In genomic region chr13:25973085-25973484, GRCh38 we compare ENCODE assay signal across 17 cellular contexts.
A peak's percentile ranks its signal among the peaks of the same experiment; 100 is the strongest.
DNase-seq lines count a peak whose midpoint lies in the region; ATAC-seq and TF ChIP-seq lines count a peak whose summit lies in the region.
"Had no signal": no experiment of that assay in that cellular context is flagged by ENCODE, and none has a peak within 500 bp of the region (broad histone marks: within the 10 kb centered on the region; RNA-seq: fewer than 3 reads in every experiment).

No MANE protein-coding gene starts in this region.

- peak overlapping the region; percentile 72 for H3K4me3 Mint-ChIP-seq in activated naive CD8-positive, alpha-beta T cell treated with anti-CD3 and anti-CD28 coated beads, Interleukin-2, amount 10 ng/mL, durations not matched to agents 7 days and 5 days
- no peak overlapping the region for H3K4me3 Mint-ChIP-seq in activated naive CD8-positive, alpha-beta T cell treated with anti-CD3 and anti-CD28 coated beads, Interleukin-2, amount 50 U/mL, for 24 hours
- peak overlapping the region; percentile 66 to 74 for H3K4me3 Mint-ChIP-seq in stimulated activated naive CD8-positive, alpha-beta T cell treated with anti-CD3 and anti-CD28 coated beads, Interleukin-15, amount 100 ng/mL, for 72 hours
- H3K4me3 Mint-ChIP-seq in chondrocyte (ENCODE audit: unreplicated experiment): no peak overlapping the region
- H3K4me3 Mint-ChIP-seq: activated CD8-positive, alpha-beta memory T cell treated with anti-CD3 and anti-CD28 coated beads, Interleukin-2, amount 10 ng/mL, durations not matched to agents 7 days and 5 days; mesothelial cell of epicardium had no signal

- TF ChIP-seq EP300 in esophagus muscularis mucosa (IDR thresholded peaks at IDR 0.05) (no peak), suprapubic skin (IDR thresholded peaks at IDR 0.05) (no peak)

- POLR2A ChIA-PET in activated naive CD8-positive, alpha-beta T cell treated with anti-CD3 and anti-CD28 coated beads, Interleukin-2, amount 10 ng/mL, durations not matched to agents 7 days and 5 days (lab: Charles Lee): interaction anchor here (0.5 kb wide), 1 partner anchor 52 kb away, joined by 3 read pairs; no protein-coding TSS in a partner anchor

- H3K9me3 ChIP-seq in esophagus muscularis mucosa (no peaks in the 10 kb centered on the region), suprapubic skin (no peaks in the 10 kb centered on the region)
- H3K9me3 ChIP-seq: HAP-1, pancreas had no signal

- no peak for ATAC-seq in activated naive CD8-positive, alpha-beta T cell treated with anti-CD3 and anti-CD28 coated beads, Interleukin-2, amount 10 ng/mL, durations not matched to agents 7 days and 5 days (ENCODE audit: low read depth)
- no peak for ATAC-seq in activated naive CD8-positive, alpha-beta T cell treated with anti-CD3 and anti-CD28 coated beads, Interleukin-2, amount 50 U/mL, for 24 hours
- no peak for ATAC-seq in stimulated activated naive CD8-positive, alpha-beta T cell treated with anti-CD3 and anti-CD28 coated beads, Interleukin-15, amount 100 ng/mL, for 72 hours
- ATAC-seq in HG03139 (IDR thresholded peaks at IDR 0.05; ENCODE audit: unreplicated experiment): no peak
- ATAC-seq: activated CD8-positive, alpha-beta memory T cell treated with anti-CD3 and anti-CD28 coated beads, Interleukin-2, amount 10 ng/mL, durations not matched to agents 7 days and 5 days; pancreas had no signal

- H3K4me1 ChIP-seq in esophagus muscularis mucosa (no peaks in the 10 kb centered on the region), suprapubic skin (no peaks in the 10 kb centered on the region)
- H3K4me1 ChIP-seq: pancreas had no signal

- 88% methylated on average over 13 of the region's 13 CpGs for WGBS in esophagus muscularis mucosa
- 83% methylated on average over 6 of the region's 13 CpGs for WGBS in suprapubic skin

- intact Hi-C loops in esophagus muscularis mucosa (cut with DNase I): no loop called here

- H3K4me1 Mint-ChIP-seq in activated naive CD8-positive, alpha-beta T cell treated with anti-CD3 and anti-CD28 coated beads, Interleukin-2, amount 10 ng/mL, durations not matched to agents 7 days and 5 days: peaks cover 40% of the 10 kb centered on the region
- peaks cover 47% of the 10 kb centered on the region for H3K4me1 Mint-ChIP-seq in activated naive CD8-positive, alpha-beta T cell treated with anti-CD3 and anti-CD28 coated beads, Interleukin-2, amount 50 U/mL, for 24 hours
- peaks cover 58% of the 10 kb centered on the region for H3K4me1 Mint-ChIP-seq in stimulated activated naive CD8-positive, alpha-beta T cell treated with anti-CD3 and anti-CD28 coated beads, Interleukin-15, amount 100 ng/mL, for 72 hours
- H3K4me1 Mint-ChIP-seq in chondrocyte (ENCODE audit: low read depth): peaks cover 23% of the 10 kb centered on the region

- peak overlapping the region; percentile 83 for H3K27ac Mint-ChIP-seq in activated naive CD8-positive, alpha-beta T cell treated with anti-CD3 and anti-CD28 coated beads, Interleukin-2, amount 10 ng/mL, durations not matched to agents 7 days and 5 days
- H3K27ac Mint-ChIP-seq in activated naive CD8-positive, alpha-beta T cell treated with anti-CD3 and anti-CD28 coated beads, Interleukin-2, amount 50 U/mL, for 24 hours: no peak overlapping the region
- peak overlapping the region in 1 of 2 donors; percentile 7 for H3K27ac Mint-ChIP-seq in stimulated activated naive CD8-positive, alpha-beta T cell treated with anti-CD3 and anti-CD28 coated beads, Interleukin-15, amount 100 ng/mL, for 72 hours
- H3K27ac Mint-ChIP-seq in chondrocyte (ENCODE audit: unreplicated experiment): no peak overlapping the region
- H3K27ac Mint-ChIP-seq: activated CD8-positive, alpha-beta memory T cell treated with anti-CD3 and anti-CD28 coated beads, Interleukin-2, amount 10 ng/mL, durations not matched to agents 7 days and 5 days; mesothelial cell of epicardium had no signal

- no peak for TF ChIP-seq CTCF in esophagus muscularis mucosa (IDR thresholded peaks at IDR 0.05)
- no peak for TF ChIP-seq CTCF in suprapubic skin (IDR thresholded peaks at IDR 0.05)
- no peak for TF ChIP-seq CTCF in chondrocyte (IDR thresholded peaks at IDR 0.05)

- no peak for TF ChIP-seq POLR2A in esophagus muscularis mucosa (IDR thresholded peaks at IDR 0.05; ENCODE audit: low read depth)
- no peak for TF ChIP-seq POLR2A in suprapubic skin (IDR thresholded peaks at IDR 0.05)

- no peak for DNase-seq in activated naive CD8-positive, alpha-beta T cell treated with anti-CD3 and anti-CD28 coated beads, Interleukin-2, amount 10 ng/mL, durations not matched to agents 7 days and 5 days
- no peak for DNase-seq in activated naive CD8-positive, alpha-beta T cell treated with anti-CD3 and anti-CD28 coated beads, Interleukin-2, amount 50 U/mL, for 24 hours
- peak; percentile 89 for DNase-seq in NCI-H748 (lab: John Stamatoyannopoulos, UW; ENCODE audit: unreplicated experiment)
- DNase-seq in esophagus muscularis mucosa (ENCODE audit: extremely low spot score): peak; percentile 80
- DNase-seq in stimulated activated naive CD8-positive, alpha-beta T cell treated with anti-CD3 and anti-CD28 coated beads, Interleukin-15, amount 100 ng/mL, for 72 hours: no peak
- DNase-seq in suprapubic skin (ENCODE audit: low spot score in 2 of 2): no peak
- DNase-seq in chondrocyte (ENCODE audit: low spot score): no peak
- DNase-seq: activated CD8-positive, alpha-beta memory T cell treated with anti-CD3 and anti-CD28 coated beads, Interleukin-2, amount 10 ng/mL, durations not matched to agents 7 days and 5 days; NCI-H146; NK-92 treated with Interleukin-12 subunit alpha and Interleukin-12 subunit beta, amount 100 ng/mL, for 24 hours; pancreas; Right ventricle myocardium superior; stimulated activated CD4-positive, alpha-beta T cell treated with anti-CD3 and anti-CD28 coated beads, Interleukin-12 subunit alpha, Interleukin-12 subunit beta, amount 100 ng/mL, for 4 hours had no signal

- H3K27me3 Mint-ChIP-seq in activated naive CD8-positive, alpha-beta T cell treated with anti-CD3 and anti-CD28 coated beads, Interleukin-2, amount 10 ng/mL, durations not matched to agents 7 days and 5 days: peaks cover 3% of the 10 kb centered on the region
- peaks cover 3% of the 10 kb centered on the region for H3K27me3 Mint-ChIP-seq in activated naive CD8-positive, alpha-beta T cell treated with anti-CD3 and anti-CD28 coated beads, Interleukin-2, amount 50 U/mL, for 24 hours
- no peaks in the 10 kb centered on the region for H3K27me3 Mint-ChIP-seq in stimulated activated naive CD8-positive, alpha-beta T cell treated with anti-CD3 and anti-CD28 coated beads, Interleukin-15, amount 100 ng/mL, for 72 hours
- H3K27me3 Mint-ChIP-seq in chondrocyte (ENCODE audit: low read depth): no peaks in the 10 kb centered on the region

- H3K36me3 ChIP-seq in esophagus muscularis mucosa: no peaks in the 10 kb centered on the region
- H3K36me3 ChIP-seq in suprapubic skin: no peaks in the 10 kb centered on the region
- H3K36me3 ChIP-seq: HAP-1, pancreas had no signal

- no peaks in the 10 kb centered on the region for H3K9me3 Mint-ChIP-seq in activated naive CD8-positive, alpha-beta T cell treated with anti-CD3 and anti-CD28 coated beads, Interleukin-2, amount 10 ng/mL, durations not matched to agents 7 days and 5 days
- H3K9me3 Mint-ChIP-seq in activated naive CD8-positive, alpha-beta T cell treated with anti-CD3 and anti-CD28 coated beads, Interleukin-2, amount 50 U/mL, for 24 hours: no peaks in the 10 kb centered on the region
- H3K9me3 Mint-ChIP-seq in stimulated activated naive CD8-positive, alpha-beta T cell treated with anti-CD3 and anti-CD28 coated beads, Interleukin-15, amount 100 ng/mL, for 72 hours: no peaks in the 10 kb centered on the region
- H3K9me3 Mint-ChIP-seq in chondrocyte (ENCODE audit: low read depth): no peaks in the 10 kb centered on the region
- H3K9me3 Mint-ChIP-seq: mesothelial cell of epicardium had no signal

- H3K36me3 Mint-ChIP-seq in activated naive CD8-positive, alpha-beta T cell treated with anti-CD3 and anti-CD28 coated beads, Interleukin-2, amount 10 ng/mL, durations not matched to agents 7 days and 5 days: no peaks in the 10 kb centered on the region
- no peaks in the 10 kb centered on the region for H3K36me3 Mint-ChIP-seq in activated naive CD8-positive, alpha-beta T cell treated with anti-CD3 and anti-CD28 coated beads, Interleukin-2, amount 50 U/mL, for 24 hours (ENCODE audit: low read depth)
- H3K36me3 Mint-ChIP-seq in chondrocyte (ENCODE audit: low read depth): no peaks in the 10 kb centered on the region
- H3K36me3 Mint-ChIP-seq: activated CD8-positive, alpha-beta memory T cell treated with anti-CD3 and anti-CD28 coated beads, Interleukin-2, amount 10 ng/mL, durations not matched to agents 7 days and 5 days had no signal

- H3K27ac ChIP-seq in esophagus muscularis mucosa (replicated peaks in 1 of 4) (no peak overlapping the region), suprapubic skin (no peak overlapping the region)
- H3K27ac ChIP-seq: KMS-11, pancreas had no signal

- H3K4me3 ChIP-seq in esophagus muscularis mucosa (no peak overlapping the region), suprapubic skin (no peak overlapping the region)
- H3K4me3 ChIP-seq: HAP-1, pancreas had no signal

- H3K27me3 ChIP-seq in esophagus muscularis mucosa (peaks cover 0 to 10% (median 0%) of the 10 kb centered on the region in 4 donors), suprapubic skin (peaks cover 11% of the 10 kb centered on the region)

Comparison
In these comparisons a context has a peak if more than half of its experiments do, and no peak if none do; other contexts are left out.
1. H3K4me3 Mint-ChIP-seq: peak in activated naive CD8-positive, alpha-beta T cell treated with anti-CD3 and anti-CD28 coated beads, Interleukin-2, amount 10 ng/mL, durations not matched to agents 7 days and 5 days (single experiment) and stimulated activated naive CD8-positive, alpha-beta T cell treated with anti-CD3 and anti-CD28 coated beads, Interleukin-15, amount 100 ng/mL, for 72 hours (2 of 2); none in activated naive CD8-positive, alpha-beta T cell treated with anti-CD3 and anti-CD28 coated beads, Interleukin-2, amount 50 U/mL, for 24 hours (single experiment) and chondrocyte (single experiment).
2. DNase-seq: peak in NCI-H748 (single experiment) and esophagus muscularis mucosa (single experiment); none in activated naive CD8-positive, alpha-beta T cell treated with anti-CD3 and anti-CD28 coated beads, Interleukin-2, amount 10 ng/mL, durations not matched to agents 7 days and 5 days (single experiment), activated naive CD8-positive, alpha-beta T cell treated with anti-CD3 and anti-CD28 coated beads, Interleukin-2, amount 50 U/mL, for 24 hours (single experiment), stimulated activated naive CD8-positive, alpha-beta T cell treated with anti-CD3 and anti-CD28 coated beads, Interleukin-15, amount 100 ng/mL, for 72 hours (0 of 2), suprapubic skin (0 of 2) and chondrocyte (single experiment).